In genomic region chr21:29753216-29753615, GRCh38 we compare ENCODE assay signal across 27 cellular contexts.
"Had no signal": no experiment of that assay in that cellular context is flagged by ENCODE, and none has a peak within 500 bp of the region (broad histone marks: within the 10 kb centered on the region; RNA-seq: fewer than 3 reads in every experiment).

No MANE protein-coding gene starts in this region.

- H3K4me3 Mint-ChIP-seq: activated B cell treated with CpG ODN at 0.5 μM for 24 hours; activated CD4-positive, alpha-beta T cell treated with anti-CD3 and anti-CD28 coated beads for 36 hours; activated naive CD8-positive, alpha-beta T cell treated with anti-CD3 and anti-CD28 coated beads for 36 hours; activated T-cell treated with anti-CD3 and anti-CD28 coated beads, Interleukin-2, amount 50 U/mL, for 24 hours; activated T-helper 17 cell treated with anti-CD3 and anti-CD28 coated beads, Interleukin-2, amount 50 U/mL, for 72 hours; central memory CD8-positive, alpha-beta T cell; memory B cell; stimulated activated naive B cell treated with anti-CD40 and anti-IgM and Interleukin-4, amounts not matched to agents 10 μg/mL and 1 μg/mL and 100 μg/mL, for 72 hours; T-helper 1 cell treated with Interleukin-12 subunit alpha and Interleukin-12 subunit beta and Interleukin-4 antibody, amounts not matched to agents 30 μg/mL and 1 μg/mL, for 36 hours had no signal

- ATAC-seq: activated CD4-positive, alpha-beta T cell treated with anti-CD3 and anti-CD28 coated beads for 36 hours; activated T-helper 17 cell treated with anti-CD3 and anti-CD28 coated beads, Interleukin-2, amount 50 U/mL, for 72 hours; heart right ventricle; left colon; sciatic nerve; stimulated activated naive B cell treated with anti-CD40 and anti-IgM and Interleukin-4, amounts not matched to agents 10 μg/mL and 1 μg/mL and 100 μg/mL, for 72 hours had no signal

- H3K4me3 ChIP-seq: heart right ventricle, testis, vagina had no signal

- H3K36me3 ChIP-seq: heart right ventricle, vagina had no signal

- H3K4me1 Mint-ChIP-seq: activated B cell treated with CpG ODN at 0.5 μM for 24 hours; activated CD4-positive, alpha-beta T cell treated with anti-CD3 and anti-CD28 coated beads for 36 hours; activated naive CD8-positive, alpha-beta T cell treated with anti-CD3 and anti-CD28 coated beads for 36 hours; activated T-helper 17 cell treated with anti-CD3 and anti-CD28 coated beads, Interleukin-2, amount 50 U/mL, for 72 hours; central memory CD8-positive, alpha-beta T cell; memory B cell; stimulated activated naive B cell treated with anti-CD40 and anti-IgM and Interleukin-4, amounts not matched to agents 10 μg/mL and 1 μg/mL and 100 μg/mL, for 72 hours had no signal

- H3K9me3 Mint-ChIP-seq: activated B cell treated with CpG ODN at 0.5 μM for 24 hours; activated naive CD8-positive, alpha-beta T cell treated with anti-CD3 and anti-CD28 coated beads for 36 hours; activated T-cell treated with anti-CD3 and anti-CD28 coated beads, Interleukin-2, amount 50 U/mL, for 24 hours; memory B cell; T-helper 1 cell treated with Interleukin-12 subunit alpha and Interleukin-12 subunit beta and Interleukin-4 antibody, amounts not matched to agents 30 μg/mL and 1 μg/mL, for 36 hours had no signal

- DNase-seq: activated B cell treated with CpG ODN at 0.5 μM for 24 hours; activated CD4-positive, alpha-beta T cell treated with anti-CD3 and anti-CD28 coated beads for 36 hours; activated CD4-positive, alpha-beta T cell treated with anti-CD3 and anti-CD28 coated beads, Interleukin-2, amount 50 U/mL, for 4 hours; activated CD8-positive, alpha-beta memory T cell treated with anti-CD3 and anti-CD28 coated beads for 24 hours; activated CD8-positive, alpha-beta memory T cell treated with anti-CD3 and anti-CD28 coated beads, Interleukin-2, amount 50 U/mL, for 4 hours; activated naive CD4-positive, alpha-beta T cell; activated naive CD8-positive, alpha-beta T cell treated with anti-CD3 and anti-CD28 coated beads for 36 hours; activated T-cell treated with anti-CD3 and anti-CD28 coated beads, Interleukin-2, amount 50 U/mL, for 24 hours; amniotic stem cell; cortex of kidney; effector CD4-positive, alpha-beta T cell; erythroblast; heart right ventricle; left colon; nucleus accumbens; posterior cingulate gyrus; stimulated activated CD4-positive, alpha-beta T cell treated with anti-CD3 and anti-CD28 coated beads, Interleukin-2, amount 100 ng/mL, for 48 hours; stimulated activated CD8-positive, alpha-beta memory T cell treated with anti-CD3 and anti-CD28 coated beads, Interleukin-4, amount 100 ng/mL, for 48 hours; stimulated activated naive B cell treated with anti-CD40 and anti-IgM and Interleukin-4, amounts not matched to agents 10 μg/mL and 1 μg/mL and 100 μg/mL, for 72 hours; testis; trophoblast cell had no signal

- H3K27ac ChIP-seq: heart right ventricle, testis, vagina had no signal

- H3K27me3 ChIP-seq: heart right ventricle, testis, vagina had no signal

- H3K4me1 ChIP-seq: heart right ventricle, testis, vagina had no signal

- H3K27me3 Mint-ChIP-seq: activated B cell treated with CpG ODN at 0.5 μM for 24 hours; activated CD4-positive, alpha-beta T cell treated with anti-CD3 and anti-CD28 coated beads for 36 hours; activated naive CD8-positive, alpha-beta T cell treated with anti-CD3 and anti-CD28 coated beads for 36 hours; activated T-cell treated with anti-CD3 and anti-CD28 coated beads, Interleukin-2, amount 50 U/mL, for 24 hours; central memory CD8-positive, alpha-beta T cell; stimulated activated naive B cell treated with anti-CD40 and anti-IgM and Interleukin-4, amounts not matched to agents 10 μg/mL and 1 μg/mL and 100 μg/mL, for 72 hours had no signal

- H3K36me3 Mint-ChIP-seq: activated naive CD8-positive, alpha-beta T cell treated with anti-CD3 and anti-CD28 coated beads for 36 hours; memory B cell; stimulated activated naive B cell treated with anti-CD40 and anti-IgM and Interleukin-4, amounts not matched to agents 10 μg/mL and 1 μg/mL and 100 μg/mL, for 72 hours had no signal

- H3K27ac Mint-ChIP-seq: activated B cell treated with CpG ODN at 0.5 μM for 24 hours; activated CD4-positive, alpha-beta T cell treated with anti-CD3 and anti-CD28 coated beads for 36 hours; activated naive CD8-positive, alpha-beta T cell treated with anti-CD3 and anti-CD28 coated beads for 36 hours; activated T-cell treated with anti-CD3 and anti-CD28 coated beads, Interleukin-2, amount 50 U/mL, for 24 hours; activated T-helper 17 cell treated with anti-CD3 and anti-CD28 coated beads, Interleukin-2, amount 50 U/mL, for 72 hours; memory B cell; stimulated activated naive B cell treated with anti-CD40 and anti-IgM and Interleukin-4, amounts not matched to agents 10 μg/mL and 1 μg/mL and 100 μg/mL, for 72 hours; T-helper 1 cell treated with Interleukin-12 subunit alpha and Interleukin-12 subunit beta and Interleukin-4 antibody, amounts not matched to agents 30 μg/mL and 1 μg/mL, for 36 hours had no signal

- H3K9me3 ChIP-seq: testis, vagina had no signal
